ENCODE assay signal across 22 cellular contexts in the genomic region with DNA sequence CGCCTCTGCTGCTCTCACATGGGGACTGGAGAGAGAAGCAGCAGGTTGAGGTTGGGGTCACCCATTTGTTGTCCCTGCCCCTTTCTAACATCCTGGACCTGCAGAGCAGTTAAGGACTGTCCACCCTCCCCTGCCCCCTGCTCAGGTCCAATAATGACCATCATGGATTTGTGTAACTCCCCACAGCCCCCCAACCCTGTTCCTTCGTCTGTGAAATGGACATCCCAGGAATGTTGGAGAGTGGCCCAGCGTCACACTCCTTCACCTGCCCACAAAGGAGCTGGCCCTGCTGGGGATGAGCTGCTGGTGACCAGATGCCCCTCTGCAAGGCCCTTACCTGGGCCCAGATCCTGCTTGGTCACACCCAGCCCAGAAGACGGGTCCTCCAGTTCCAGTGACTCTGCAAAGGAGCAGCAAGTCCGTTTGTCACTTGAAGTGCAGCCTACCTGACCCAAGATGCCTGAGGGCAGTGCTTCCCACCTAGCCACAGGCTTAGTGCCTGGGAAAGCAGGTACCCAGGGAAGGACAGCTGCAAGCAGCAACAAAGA. TPM values are rescaled to one million over a fixed set of nuclear protein-coding genes. Genes with fewer than 3 reads are reported as not detected.
DNase-seq lines count a peak whose midpoint lies in the region; ATAC-seq and TF ChIP-seq lines count a peak whose summit lies in the region.
"Had no signal": no experiment of that assay in that cellular context is flagged by ENCODE, and none has a peak within 500 bp of the region (broad histone marks: within the 10 kb centered on the region; RNA-seq: fewer than 3 reads in every experiment).

No MANE protein-coding gene starts in this region.

- H3K4me1 ChIP-seq in psoas muscle, result no peaks in the 10 kb centered on the region
- H3K4me1 ChIP-seq: A549, body of pancreas, upper lobe of right lung had no signal

- peak; percentile 53 for DNase-seq in activated CD8-positive, alpha-beta memory T cell treated with anti-CD3 and anti-CD28 coated beads, Interleukin-2, amount 50 U/mL, for 48 hours
- DNase-seq in activated CD8-positive, alpha-beta memory T cell treated with anti-CD3 and anti-CD28 coated beads for 24 hours, result no peak
- peak; percentile 22 for DNase-seq in H7
- DNase-seq in central memory CD8-positive, alpha-beta T cell (ENCODE audit: low spot score in 2 of 2), result no peak
- no peak for DNase-seq in stimulated activated naive B cell treated with anti-CD40 and anti-IgM and Interleukin-4, amounts not matched to agents 10 μg/mL and 1 μg/mL and 100 μg/mL, for 72 hours
- no peak for DNase-seq in psoas muscle
- DNase-seq in activated CD4-positive, alpha-beta T cell treated with anti-CD3 and anti-CD28 coated beads for 48 hours, result no peak
- DNase-seq: activated CD4-positive, alpha-beta T cell treated with anti-CD3 and anti-CD28 coated beads for 4 hours; activated T-cell treated with anti-CD3 and anti-CD28 coated beads, Interleukin-2, amount 50 U/mL, for 1 hour; body of pancreas; dermis blood vessel endothelial cell; DMS53; foreskin melanocyte; GOT3; NCI-H1105; NCI-H510A; stimulated activated CD4-positive, alpha-beta T cell treated with anti-CD3 and anti-CD28 coated beads, Interleukin-2, amount 100 ng/mL, for 24 hours; upper lobe of right lung had no signal

- H3K4me3 Mint-ChIP-seq in central memory CD8-positive, alpha-beta T cell, result peak overlapping the region; percentile 2
- H3K4me3 Mint-ChIP-seq in stimulated activated naive B cell treated with anti-CD40 and anti-IgM and Interleukin-4, amounts not matched to agents 10 μg/mL and 1 μg/mL and 100 μg/mL, for 72 hours, result peak overlapping the region; percentile 3 to 45
- H3K4me3 Mint-ChIP-seq: activated naive CD4-positive, alpha-beta T cell treated with anti-CD3 and anti-CD28 coated beads, Interleukin-2, amount 50 U/mL, for 24 hours; nephron had no signal

- no peak overlapping the region for H3K27ac ChIP-seq in psoas muscle
- H3K27ac ChIP-seq: A549, body of pancreas, upper lobe of right lung had no signal

- no peaks in the 10 kb centered on the region for H3K27me3 ChIP-seq in H7 (ENCODE audit: control insufficient read depth, insufficient read depth, low read length)
- no peaks in the 10 kb centered on the region for H3K27me3 ChIP-seq in psoas muscle (ENCODE audit: insufficient read depth in 3 of 3, low read length in 2 of 3)
- H3K27me3 ChIP-seq: body of pancreas, upper lobe of right lung had no signal

- peaks cover 37% of the 10 kb centered on the region for H3K4me1 Mint-ChIP-seq in central memory CD8-positive, alpha-beta T cell
- peaks cover 60 to 72% of the 10 kb centered on the region in 2 donors for H3K4me1 Mint-ChIP-seq in stimulated activated naive B cell treated with anti-CD40 and anti-IgM and Interleukin-4, amounts not matched to agents 10 μg/mL and 1 μg/mL and 100 μg/mL, for 72 hours
- H3K4me1 Mint-ChIP-seq: activated naive CD4-positive, alpha-beta T cell treated with anti-CD3 and anti-CD28 coated beads, Interleukin-2, amount 50 U/mL, for 24 hours; nephron had no signal

- H3K9me3 Mint-ChIP-seq in central memory CD8-positive, alpha-beta T cell, result no peaks in the 10 kb centered on the region
- H3K9me3 Mint-ChIP-seq in stimulated activated naive B cell treated with anti-CD40 and anti-IgM and Interleukin-4, amounts not matched to agents 10 μg/mL and 1 μg/mL and 100 μg/mL, for 72 hours, result no peaks in the 10 kb centered on the region
- H3K9me3 Mint-ChIP-seq: activated naive CD4-positive, alpha-beta T cell treated with anti-CD3 and anti-CD28 coated beads, Interleukin-2, amount 50 U/mL, for 24 hours; nephron had no signal

- peaks cover 28% of the 10 kb centered on the region for H3K36me3 ChIP-seq in H7 (replicated peaks; ENCODE audit: control insufficient read depth, insufficient read depth, low read length)
- H3K36me3 ChIP-seq in psoas muscle (ENCODE audit: insufficient read depth in 1 of 2, low read depth in 1 of 2), result peaks cover 0 to 69% of the 10 kb centered on the region in 2 donors

- no peak for TF ChIP-seq CTCF in psoas muscle (IDR thresholded peaks at IDR 0.05)

- no peak overlapping the region for H3K4me3 ChIP-seq in H7 (ENCODE audit: insufficient read depth, low read depth, low read length)
- no peak overlapping the region for H3K4me3 ChIP-seq in psoas muscle
- H3K4me3 ChIP-seq: A549, body of pancreas, upper lobe of right lung had no signal

- peaks cover 95% of the 10 kb centered on the region for H3K36me3 Mint-ChIP-seq in central memory CD8-positive, alpha-beta T cell (ENCODE audit: insufficient read depth)
- peaks cover 58 to 86% of the 10 kb centered on the region in 2 donors for H3K36me3 Mint-ChIP-seq in stimulated activated naive B cell treated with anti-CD40 and anti-IgM and Interleukin-4, amounts not matched to agents 10 μg/mL and 1 μg/mL and 100 μg/mL, for 72 hours

- intact Hi-C loops in psoas muscle (cut with DNase I), result no loop called here

- no peak for ATAC-seq in central memory CD8-positive, alpha-beta T cell (replicated peaks; ENCODE audit: extremely low read depth, poor library complexity, severe bottlenecking)
- ATAC-seq in stimulated activated naive B cell treated with anti-CD40 and anti-IgM and Interleukin-4, amounts not matched to agents 10 μg/mL and 1 μg/mL and 100 μg/mL, for 72 hours (replicated peaks), result no peak
- ATAC-seq in GM21825 (IDR thresholded peaks at IDR 0.05; ENCODE audit: unreplicated experiment) (no peak), psoas muscle (no peak)
- ATAC-seq: A549, body of pancreas, upper lobe of right lung had no signal

- no peak overlapping the region for H3K27ac Mint-ChIP-seq in central memory CD8-positive, alpha-beta T cell (ENCODE audit: low read depth)
- H3K27ac Mint-ChIP-seq in stimulated activated naive B cell treated with anti-CD40 and anti-IgM and Interleukin-4, amounts not matched to agents 10 μg/mL and 1 μg/mL and 100 μg/mL, for 72 hours, result peak overlapping the region; percentile 98
- H3K27ac Mint-ChIP-seq: nephron had no signal

- no peaks in the 10 kb centered on the region for H3K9me3 ChIP-seq in psoas muscle
- H3K9me3 ChIP-seq: A549, body of pancreas, upper lobe of right lung had no signal

- no peaks in the 10 kb centered on the region for H3K27me3 Mint-ChIP-seq in central memory CD8-positive, alpha-beta T cell
- H3K27me3 Mint-ChIP-seq in stimulated activated naive B cell treated with anti-CD40 and anti-IgM and Interleukin-4, amounts not matched to agents 10 μg/mL and 1 μg/mL and 100 μg/mL, for 72 hours, result peaks cover 0 to 6% of the 10 kb centered on the region in 2 donors
- H3K27me3 Mint-ChIP-seq: activated naive CD4-positive, alpha-beta T cell treated with anti-CD3 and anti-CD28 coated beads, Interleukin-2, amount 50 U/mL, for 24 hours had no signal

- WGBS in psoas muscle, 3 donors, result 77 to 82% (median 80%) methylated on average over 5 of the region's 5 CpGs

RNA-seq across cellular contexts. Expression of a gene that starts 10.4 kb away (rescaled TPM):
- 18.0 and 32.2 TPM in 2 replicates for total RNA-seq in H7 (2014; rRNA removed; shearing (Covaris generic))
- 100 to 1,000 TPM in 3 of 4 donors, 10 to 100 TPM in 1; 72.5 to 299 (median 156) TPM for total RNA-seq in psoas muscle
- polyA plus RNA-seq in psoas muscle, result 10 to 100 TPM; 66.5 to 92.0 (median 83.7) TPM
- polyA plus RNA-seq: A549 had no signal

RNA-seq across cellular contexts. Expression of a gene that starts 44.8 kb away (rescaled TPM):
- total RNA-seq in H7 (2014; rRNA removed; shearing (Covaris generic)), result 108 and 115 TPM in 2 replicates
- 10 to 100 TPM; 22.8 to 26.7 (median 23.6) TPM for total RNA-seq in psoas muscle
- 10 to 100 TPM; 18.3 to 25.6 (median 24.2) TPM for polyA plus RNA-seq in psoas muscle

RNA-seq across cellular contexts. Expression of a gene that starts 47.2 kb away (rescaled TPM):
- 2,734 and 3,255 TPM in 2 replicates for total RNA-seq in H7 (2014; rRNA removed; shearing (Covaris generic))
- 1,000 to 10,000 TPM in 3 of 4 donors, 100 to 1,000 TPM in 1; 977 to 1,443 (median 1,285) TPM for total RNA-seq in psoas muscle
- polyA plus RNA-seq in psoas muscle, result 1,000 to 10,000 TPM; 1,999 to 3,049 (median 2,406) TPM

Comparison
In these comparisons a context has a peak if more than half of its experiments do, and no peak if none do; other contexts are left out.
1. DNase-seq: peak in activated CD8-positive, alpha-beta memory T cell treated with anti-CD3 and anti-CD28 coated beads, Interleukin-2, amount 50 U/mL, for 48 hours (single experiment) and H7 (single experiment); none in activated CD8-positive, alpha-beta memory T cell treated with anti-CD3 and anti-CD28 coated beads for 24 hours (single experiment), central memory CD8-positive, alpha-beta T cell (0 of 2), stimulated activated naive B cell treated with anti-CD40 and anti-IgM and Interleukin-4, amounts not matched to agents 10 μg/mL and 1 μg/mL and 100 μg/mL, for 72 hours (single experiment), psoas muscle (0 of 2) and activated CD4-positive, alpha-beta T cell treated with anti-CD3 and anti-CD28 coated beads for 48 hours (single experiment).